ENCODE assay signal across 9 cellular contexts in the genomic region with DNA sequence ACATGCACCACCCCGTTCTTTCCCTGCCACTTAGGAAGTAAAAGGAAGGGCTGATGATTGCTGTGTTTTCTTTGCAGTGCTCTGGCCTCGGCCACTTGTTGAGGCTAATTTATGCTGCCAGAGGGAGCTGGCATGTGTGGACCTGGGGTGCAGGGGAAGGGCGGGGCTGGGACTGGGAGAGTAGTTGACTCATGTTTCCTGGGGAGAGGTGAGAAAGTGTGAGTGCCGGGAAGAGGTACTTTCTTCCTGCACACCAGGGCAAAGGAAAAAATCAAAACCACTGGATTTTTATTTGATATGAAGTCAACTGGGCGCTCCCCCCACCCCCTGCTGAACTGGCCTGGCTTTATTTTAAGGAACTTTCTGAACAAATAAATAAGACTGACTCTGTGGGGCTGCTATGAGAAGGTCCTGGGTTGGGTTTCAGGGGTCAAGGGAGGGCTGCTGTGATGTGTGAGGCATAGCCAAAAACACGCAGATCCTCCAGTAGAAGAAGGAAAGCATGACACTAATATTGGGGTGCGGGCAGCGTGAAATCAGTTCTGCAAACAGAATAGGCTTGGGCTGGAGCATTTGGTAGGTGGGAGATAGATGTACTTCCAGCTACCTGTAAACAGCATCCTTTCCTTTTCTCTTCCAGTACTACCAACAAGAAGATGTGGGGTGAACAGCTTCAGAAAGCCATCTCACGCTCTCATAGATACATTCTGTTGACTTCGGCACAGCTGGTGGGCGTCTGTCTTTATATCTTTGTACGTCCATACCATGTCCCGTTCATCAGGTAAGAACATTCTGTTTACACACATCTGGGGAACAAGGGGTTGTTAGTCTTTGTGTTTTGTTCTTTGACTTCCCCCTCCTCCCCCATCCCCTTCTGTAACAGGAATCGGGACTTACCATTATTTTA.
DNase-seq lines count a peak whose midpoint lies in the region; ATAC-seq and TF ChIP-seq lines count a peak whose summit lies in the region.
"Had no signal": no experiment of that assay in that cellular context is flagged by ENCODE, and none has a peak within 500 bp of the region (broad histone marks: within the 10 kb centered on the region; RNA-seq: fewer than 3 reads in every experiment).

No MANE protein-coding gene starts in this region.

- H3K27me3 ChIP-seq in AG04450 (ENCODE audit: control insufficient read depth, insufficient read depth, low read length) (no peaks in the 10 kb centered on the region), body of pancreas (no peaks in the 10 kb centered on the region), lower lobe of right lung (ENCODE audit: low read depth) (no peaks in the 10 kb centered on the region)

- POLR2A ChIA-PET in AG04450 (lab: Yijun Ruan, JAX), result interaction anchor here (1.2 to 1.3 kb wide), 2 partner anchors 9 to 42 kb away, joined by 3 to 5 read pairs; no protein-coding TSS in a partner anchor

- no peak overlapping the region for H3K4me3 ChIP-seq in AG04450 (ENCODE audit: low read depth, low read length)
- no peak overlapping the region for H3K4me3 ChIP-seq in body of pancreas
- H3K4me3 ChIP-seq in lower lobe of right lung, result no peak overlapping the region

- no peaks in the 10 kb centered on the region; the same call in 1 of the 2 replicates for H3K9me3 ChIP-seq in AG04450 (ENCODE audit: control insufficient read depth, insufficient read depth, low read length)
- no peaks in the 10 kb centered on the region for H3K9me3 ChIP-seq in body of pancreas
- H3K9me3 ChIP-seq in lower lobe of right lung, result no peaks in the 10 kb centered on the region

- peaks cover 0 to 11% of the 10 kb centered on the region in 2 donors for H3K36me3 ChIP-seq in body of pancreas (replicated peaks in 1 of 2; ENCODE audit: insufficient read depth in 1 of 2, low read depth in 2 of 2)
- peaks cover 4% of the 10 kb centered on the region for H3K36me3 ChIP-seq in lower lobe of right lung

- TF ChIP-seq CTCF in AG04450 (IDR thresholded peaks at IDR 0.05; ENCODE audit: low read depth, low read length) (no peak), body of pancreas (IDR thresholded peaks at IDR 0.05) (no peak), lower lobe of right lung (IDR thresholded peaks at IDR 0.05) (no peak)

- H3K27ac ChIP-seq in AG04450 (ENCODE audit: low read depth, low read length) (peak overlapping the region; percentile 75), body of pancreas (peak overlapping the region in 3 of 4 donors; percentile 47 to 72 (median 53)), lower lobe of right lung (peak overlapping the region; percentile 24)

- TF ChIP-seq RAD21 in Ishikawa (IDR thresholded peaks at IDR 0.05; ENCODE audit: low read depth), result peak; percentile 8; the same call in 1 of the 2 replicates

- no peak for TF ChIP-seq POLR2A in body of pancreas (IDR thresholded peaks at IDR 0.05)

- intact Hi-C loops in body of pancreas (cut with DNase I), result no loop called here
- intact Hi-C loops in lower lobe of right lung (cut with DNase I), result no loop called here

- H3K4me1 ChIP-seq in body of pancreas (peaks cover 9% of the 10 kb centered on the region), lower lobe of right lung (peaks cover 14% of the 10 kb centered on the region)

- 75 to 76% methylated on average over 14 of the region's 14 CpGs for WGBS in body of pancreas, 2 donors

- TF ChIP-seq EP300 in Ishikawa (IDR thresholded peaks at IDR 0.05; ENCODE audit: borderline replicate concordance), result no peak

- CTCF ChIA-PET in AG04450 (lab: Charles Lee), result interaction anchor here (0.8 to 5.6 kb wide), 5 partner anchors 11 to 754 kb away, joined by 3 to 62 read pairs (median 4); partner anchors contain the start of gene SYNJ2

- peak; percentile 57 for ATAC-seq in body of pancreas
- peak; percentile 90 to 94 for ATAC-seq in lower lobe of right lung
- ATAC-seq in GM18870 (IDR thresholded peaks at IDR 0.05; ENCODE audit: unreplicated experiment), result no peak

- DNase-seq in AG04450 (ENCODE audit: low read depth, low spot score) (no peak), body of pancreas (peak in 3 of 4 donors; percentile 38 to 78 (median 59)), lower lobe of right lung (peak; percentile 78), KG1 (lab: John Stamatoyannopoulos, UW) (no peak)
- no peak for DNase-seq in activated CD8-positive, alpha-beta memory T cell treated with anti-CD3 and anti-CD28 coated beads, Interleukin-2, amount 50 U/mL, for 4 hours
- DNase-seq in stimulated activated CD4-positive, alpha-beta T cell treated with anti-CD3 and anti-CD28 coated beads, Interleukin-4, amount 100 ng/mL, for 4 hours, result no peak
- DNase-seq: cortex of kidney had no signal

TF ChIP-seq in Ishikawa, 13 proteins besides CTCF, POLR2A, EP300 and RAD21:
- TF ChIP-seq, protein P1, sequence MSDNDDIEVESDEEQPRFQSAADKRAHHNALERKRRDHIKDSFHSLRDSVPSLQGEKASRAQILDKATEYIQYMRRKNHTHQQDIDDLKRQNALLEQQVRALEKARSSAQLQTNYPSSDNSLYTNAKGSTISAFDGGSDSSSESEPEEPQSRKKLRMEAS (IDR thresholded peaks at IDR 0.05), result peak; percentile 39
- TF ChIP-seq NFIC (IDR thresholded peaks at IDR 0.05), result 0 out of 2 replicates have a peak, but pooled peaks have one; percentile 13
- TF ChIP-seq CEBPB (IDR thresholded peaks at IDR 0.05), result no peak
- no peak for TF ChIP-seq YY1 (IDR thresholded peaks at IDR 0.05; ENCODE audit: low read depth)
- TF ChIP-seq, protein P2, sequence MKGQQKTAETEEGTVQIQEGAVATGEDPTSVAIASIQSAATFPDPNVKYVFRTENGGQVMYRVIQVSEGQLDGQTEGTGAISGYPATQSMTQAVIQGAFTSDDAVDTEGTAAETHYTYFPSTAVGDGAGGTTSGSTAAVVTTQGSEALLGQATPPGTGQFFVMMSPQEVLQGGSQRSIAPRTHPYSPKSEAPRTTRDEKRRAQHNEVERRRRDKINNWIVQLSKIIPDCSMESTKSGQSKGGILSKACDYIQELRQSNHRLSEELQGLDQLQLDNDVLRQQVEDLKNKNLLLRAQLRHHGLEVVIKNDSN (IDR thresholded peaks at IDR 0.05), result no peak
- TF ChIP-seq CREB1 (IDR thresholded peaks at IDR 0.05; ENCODE audit: low read depth), result no peak
- TF ChIP-seq TCF12 (IDR thresholded peaks at IDR 0.05; ENCODE audit: low read depth), result peak; percentile 41; the same call in 1 of the 2 replicates
- no peak for TF ChIP-seq ZBTB7A (IDR thresholded peaks at IDR 0.05; ENCODE audit: low read depth)
- TF ChIP-seq TEAD4 (IDR thresholded peaks at IDR 0.05), result no peak
TF ChIP-seq in Ishikawa: peak in this region for 3.

Comparison
In these comparisons a context has a peak if more than half of its experiments do, and no peak if none do; other contexts are left out.
1. DNase-seq: peak in body of pancreas (3 of 4) and lower lobe of right lung (single experiment); none in AG04450 (single experiment), KG1 (single experiment), activated CD8-positive, alpha-beta memory T cell treated with anti-CD3 and anti-CD28 coated beads, Interleukin-2, amount 50 U/mL, for 4 hours (single experiment) and stimulated activated CD4-positive, alpha-beta T cell treated with anti-CD3 and anti-CD28 coated beads, Interleukin-4, amount 100 ng/mL, for 4 hours (0 of 2).
2. H3K27ac ChIP-seq: peak in every context shown above with its lines; median percentile 75 in AG04450; 53 in body of pancreas; 24 in lower lobe of right lung.